ENCODE assay signal across 8 cellular contexts in the genomic region with DNA sequence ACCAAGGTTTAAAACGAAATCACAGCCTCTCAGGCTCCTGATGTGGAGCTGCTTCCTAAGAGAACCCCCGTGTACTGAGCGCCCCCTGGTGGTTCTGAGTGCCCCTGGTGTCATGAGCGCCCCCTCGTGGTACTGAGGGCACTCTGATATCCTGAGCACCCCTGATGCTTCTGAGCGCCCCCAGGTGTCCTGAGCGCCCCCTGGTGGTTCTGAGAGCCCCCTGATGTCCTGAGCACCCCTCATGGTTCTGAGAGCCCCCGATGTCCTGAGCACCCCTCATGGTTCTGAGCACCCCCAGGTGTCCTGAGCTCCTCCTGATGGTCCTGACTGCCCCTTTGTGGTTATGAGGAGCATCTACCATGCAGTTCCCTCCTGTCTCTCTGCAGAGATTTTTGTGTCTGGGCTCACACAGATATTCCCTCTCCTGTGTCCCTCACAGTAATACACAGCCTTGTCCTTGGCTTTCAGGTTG.
DNase-seq lines count a peak whose midpoint lies in the region; ATAC-seq and TF ChIP-seq lines count a peak whose summit lies in the region.
"Not testable (repeated sequence)": the region's sequence is repeated elsewhere in the genome, so short reads cannot be mapped to it uniquely, and the experiment has no call there.

No MANE protein-coding gene starts in this region.

- not testable (repeated sequence) for H2AFZ ChIP-seq in PC-9

- CTCF ChIA-PET in PC-9 (lab: Charles Lee): not testable (repeated sequence)

- intact Hi-C loops in PC-9 (cut with micrococcal nuclease; ENCODE audit: unreplicated experiment); ascending aorta (cut with DNase I): not testable (repeated sequence)

- not testable (repeated sequence) for H3K27me3 ChIP-seq in PC-9 (ENCODE audit: insufficient read depth, low read depth); ascending aorta; right atrium auricular region; thoracic aorta (replicated peaks; ENCODE audit: insufficient read depth)

- H3K4me1 ChIP-seq in PC-9 (replicated peaks; ENCODE audit: insufficient read depth); ascending aorta; right atrium auricular region; thoracic aorta (ENCODE audit: control insufficient read depth in 1 of 2, low read depth in 2 of 2): not testable (repeated sequence)

- TF ChIP-seq CTCF in LNCaP clone FGC (IDR thresholded peaks at IDR 0.05; ENCODE audit: control insufficient read depth, extremely low read depth, insufficient read depth) (peak; percentile 58), PC-9 (conservative IDR thresholded peaks at IDR 0.05) (peak; percentile 76), ascending aorta (IDR thresholded peaks at IDR 0.05) (peak in 2 of 3 experiments; percentile 15 to 24), right atrium auricular region (IDR thresholded peaks at IDR 0.05) (peak; percentile 22 to 60)
- not testable (repeated sequence) for TF ChIP-seq CTCF in thoracic aorta (IDR thresholded peaks at IDR 0.05)

- H3K36me3 ChIP-seq in PC-9 (ENCODE audit: low read depth); ascending aorta; right atrium auricular region; thoracic aorta: not testable (repeated sequence)

- DNase-seq in Daoy (ENCODE audit: low read depth) (peak; percentile 24), PC-9 (peak in 1 of 2 experiments; percentile 31), ascending aorta (ENCODE audit: low spot score in 2 of 2) (peak in 1 of 2 donors; percentile 69), thoracic aorta (ENCODE audit: low spot score) (peak; percentile 7)
- not testable (repeated sequence) for DNase-seq in LNCaP clone FGC (ENCODE audit: low read depth); right atrium auricular region (ENCODE audit: low spot score)
- DNase-seq in activated CD4-positive, alpha-beta T cell treated with anti-CD3 and anti-CD28 coated beads, Interleukin-2, amount 50 U/mL, for 48 hours: peak; percentile 89 to 91
- peak; percentile 42 to 70 for DNase-seq in stimulated activated CD4-positive, alpha-beta T cell treated with anti-CD3 and anti-CD28 coated beads, Interleukin-15, amount 100 ng/mL, for 1 hour (ENCODE audit: low read depth in 1 of 2, low spot score in 1 of 2)

- not testable (repeated sequence) for H3F3A ChIP-seq in PC-9 (ENCODE audit: insufficient read depth, low read depth)

- not testable (repeated sequence) for H3K9me2 ChIP-seq in PC-9 (ENCODE audit: insufficient read depth)

- not testable (repeated sequence) for H3K4me3 ChIP-seq in LNCaP clone FGC (ENCODE audit: low read depth, low read length); PC-9; ascending aorta; right atrium auricular region; thoracic aorta

- H3K27ac ChIP-seq in PC-9, ascending aorta, right atrium auricular region, thoracic aorta: not testable (repeated sequence)

- H3K9me3 ChIP-seq in PC-9 (ENCODE audit: insufficient read depth, low read depth); ascending aorta; right atrium auricular region; thoracic aorta: not testable (repeated sequence)

- POLR2A ChIA-PET in PC-9 (lab: Charles Lee; ENCODE audit: unreplicated experiment): not testable (repeated sequence)

- H4K20me1 ChIP-seq in PC-9 (ENCODE audit: insufficient read depth): not testable (repeated sequence)

- H3K79me2 ChIP-seq in PC-9 (ENCODE audit: low read depth): not testable (repeated sequence)

- not testable (repeated sequence) for H3K4me2 ChIP-seq in PC-9

- ATAC-seq in thoracic aorta (ENCODE audit: insufficient number of reproducible peaks, low FRiP score, low read depth): not testable (repeated sequence)

- BruUV-seq in PC-9 (replicated peaks; lab: Mats Ljungman, UMichigan): not testable (repeated sequence)
